ENCODE assay signal across 8 cellular contexts in the genomic region with DNA sequence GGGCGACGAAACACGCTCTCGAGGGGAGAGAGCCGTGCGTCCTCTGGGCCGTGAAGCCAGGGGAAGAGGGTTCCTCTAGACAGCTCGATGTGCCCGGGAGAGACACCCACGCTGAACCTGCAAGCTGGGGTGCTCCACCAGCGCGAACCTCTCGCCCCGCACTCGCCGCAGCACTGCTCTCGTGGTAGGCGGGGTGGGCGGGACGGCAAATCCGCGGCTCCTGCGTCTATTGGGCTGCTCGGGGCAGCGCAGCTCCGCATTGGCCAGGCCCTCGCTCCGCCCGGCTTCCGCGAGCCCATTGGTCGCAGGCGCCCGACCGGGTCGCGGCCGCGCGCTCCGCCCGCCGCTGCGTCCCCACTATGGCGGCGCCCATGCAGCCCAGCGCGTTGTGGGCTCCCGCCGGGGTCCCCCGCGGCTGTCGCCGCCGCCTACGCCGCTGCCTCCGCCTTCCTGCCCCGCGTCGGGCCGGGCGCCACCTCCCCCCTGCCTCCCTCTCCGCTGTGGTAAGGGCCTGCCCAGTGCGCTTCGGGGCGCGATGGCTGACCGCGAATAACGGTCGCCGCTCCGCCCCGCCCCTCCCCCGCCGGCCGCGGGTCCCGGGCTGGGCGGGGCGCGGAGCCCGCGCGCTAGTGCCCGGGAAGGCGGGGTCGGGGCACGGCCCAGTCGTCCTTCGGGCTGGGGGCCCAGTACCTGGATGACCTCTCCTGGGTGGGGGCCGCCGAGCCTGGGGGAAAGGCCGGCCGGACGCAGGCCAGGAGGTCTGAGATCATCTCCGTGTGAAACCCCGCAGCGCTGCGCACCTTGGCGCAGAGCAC. TPM values are rescaled to one million over a fixed set of nuclear protein-coding genes. Genes with fewer than 3 reads are reported as not detected.
DNase-seq lines count a peak whose midpoint lies in the region; ATAC-seq and TF ChIP-seq lines count a peak whose summit lies in the region.

A gene with protein sequence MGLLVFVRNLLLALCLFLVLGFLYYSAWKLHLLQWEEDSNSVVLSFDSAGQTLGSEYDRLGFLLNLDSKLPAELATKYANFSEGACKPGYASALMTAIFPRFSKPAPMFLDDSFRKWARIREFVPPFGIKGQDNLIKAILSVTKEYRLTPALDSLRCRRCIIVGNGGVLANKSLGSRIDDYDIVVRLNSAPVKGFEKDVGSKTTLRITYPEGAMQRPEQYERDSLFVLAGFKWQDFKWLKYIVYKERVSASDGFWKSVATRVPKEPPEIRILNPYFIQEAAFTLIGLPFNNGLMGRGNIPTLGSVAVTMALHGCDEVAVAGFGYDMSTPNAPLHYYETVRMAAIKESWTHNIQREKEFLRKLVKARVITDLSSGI (plus strand): TSS at position 346 of the 815 bp plus-strand sequence. CDS start 28,727 bp downstream, outside the sequence.

- H3K9me3 ChIP-seq in SK-N-SH: no peaks in the 10 kb centered on the region

- ATAC-seq in omental fat pad (ENCODE audit: low FRiP score): peak; percentile 94

- no peaks in the 10 kb centered on the region for H3K9me2 ChIP-seq in SK-N-SH

- DNase-seq in GM06990 (ENCODE audit: extremely low read depth, insufficient read length): peak; percentile 96
- peak; percentile 88 for DNase-seq in HFFc6
- DNase-seq in NB4 (ENCODE audit: low read depth): peak; percentile 95
- DNase-seq in SK-N-SH: peak; percentile 97
- DNase-seq in activated naive CD4-positive, alpha-beta T cell treated with anti-CD3 and anti-CD28 coated beads, Interleukin-2, amount 50 U/mL, for 16 hours: peak; percentile 96
- no peak for DNase-seq in glomerular endothelial cell (ENCODE audit: extremely low read depth, low read depth, low spot score)
- DNase-seq in omental fat pad (ENCODE audit: low spot score): peak; percentile 80

- H3K4me3 ChIP-seq in GM06990 (replicated peaks; ENCODE audit: low read depth, low read length) (peak within 1 kb of the TSS; percentile 89), NB4 (ENCODE audit: low read depth, low read length) (peak within 1 kb of the TSS; percentile 92), SK-N-SH (ENCODE audit: low read depth in 2 of 2, low read length in 1 of 2) (peak within 1 kb of the TSS; percentile 83 to 93)

- H3K9ac ChIP-seq in SK-N-SH: peak within 1 kb of the TSS; percentile 92

- peak within 1 kb of the TSS; percentile 94 for H3K4me2 ChIP-seq in SK-N-SH

- H3K4me1 Mint-ChIP-seq in HFFc6 (ENCODE audit: low read depth): peaks cover 75% of the 10 kb centered on the region

- peaks cover 41% of the 10 kb centered on the region for H3F3A ChIP-seq in SK-N-SH (replicated peaks; ENCODE audit: insufficient read depth)

- H3K36me3 Mint-ChIP-seq in HFFc6 (ENCODE audit: low read depth): peaks cover 42% of the 10 kb centered on the region

- peak within 1 kb of the TSS; percentile 91 for H3K27ac Mint-ChIP-seq in HFFc6

- peaks cover 4% of the 10 kb centered on the region for H3K27me3 Mint-ChIP-seq in HFFc6 (ENCODE audit: insufficient read depth)

- peaks cover 18% of the 10 kb centered on the region for H3K36me3 ChIP-seq in GM06990 (ENCODE audit: control insufficient read depth, insufficient read depth, low read length)
- H3K36me3 ChIP-seq in SK-N-SH (replicated peaks in 1 of 2; ENCODE audit: control insufficient read depth in 1 of 2, insufficient read depth in 2 of 2, low read length in 1 of 2): peaks cover 19 to 27% of the 10 kb centered on the region in 2 experiments

- TF ChIP-seq CTCF in GM06990 (IDR thresholded peaks at IDR 0.05; ENCODE audit: insufficient read depth, low read length, poor library complexity, severe bottlenecking): no peak
- no peak for TF ChIP-seq CTCF in HFFc6 (IDR thresholded peaks at IDR 0.05)
- TF ChIP-seq CTCF in NB4 (IDR thresholded peaks at IDR 0.05; ENCODE audit: low read depth, low read length): no peak
- TF ChIP-seq CTCF in SK-N-SH (IDR thresholded peaks at IDR 0.05): no peak
- TF ChIP-seq CTCF in omental fat pad (IDR thresholded peaks at IDR 0.05): no peak

- peaks cover 13 to 24% of the 10 kb centered on the region in 2 experiments for H3K4me1 ChIP-seq in SK-N-SH (ENCODE audit: control insufficient read depth in 1 of 2, insufficient read depth in 2 of 2, low read depth in 1 of 2, low read length in 1 of 2)

- H3K27me3 ChIP-seq in GM06990 (replicated peaks; ENCODE audit: control insufficient read depth, insufficient read depth, low read length) (no peaks in the 10 kb centered on the region), SK-N-SH (ENCODE audit: insufficient read depth) (no peaks in the 10 kb centered on the region)

- POLR2A ChIA-PET in SK-N-SH (lab: Yijun Ruan, JAX): interaction anchor here (0.7 to 1.8 kb wide), 7 partner anchors 12 to 227 kb away, joined by 3 to 7 read pairs (median 4); a partner anchor contains a TSS

- H2AFZ ChIP-seq in SK-N-SH (ENCODE audit: low read depth): peak within 1 kb of the TSS; percentile 40; the same call in 1 of the 2 replicates

- no peaks in the 10 kb centered on the region for H4K20me1 ChIP-seq in SK-N-SH (ENCODE audit: insufficient read depth)

- H3K9me3 Mint-ChIP-seq in HFFc6: no peaks in the 10 kb centered on the region

- peak; percentile 92 for TF ChIP-seq POLR2A in NB4 (IDR thresholded peaks at IDR 0.05; ENCODE audit: extremely low read depth, insufficient read length)

- peaks cover 42% of the 10 kb centered on the region for H3K79me2 ChIP-seq in SK-N-SH (ENCODE audit: insufficient read depth)

- WGBS in SK-N-SH (ENCODE audit: low lambda C conversion rate): 0% methylated on average over 10 of the region's 102 CpGs

- no peak for TF ChIP-seq EP300 in SK-N-SH (IDR thresholded peaks at IDR 0.05; ENCODE audit: borderline replicate concordance in 1 of 2, low read depth in 1 of 2, low read length in 1 of 2)

- H3K4me3 Mint-ChIP-seq in HFFc6: peak within 1 kb of the TSS; percentile 93

- no peak for TF ChIP-seq RAD21 in SK-N-SH (IDR thresholded peaks at IDR 0.05; ENCODE audit: low read length)

- CTCF ChIA-PET in SK-N-SH (lab: Yijun Ruan, JAX): interaction anchor here (0.8 to 2.1 kb wide), 5 partner anchors 56 to 285 kb away, joined by 3 to 12 read pairs (median 3); a partner anchor contains a TSS

- peak within 1 kb of the TSS; percentile 83 to 89 for H3K27ac ChIP-seq in SK-N-SH (ENCODE audit: low read depth in 2 of 2, low read length in 1 of 2)
- peak within 1 kb of the TSS; percentile 66 for H3K27ac ChIP-seq in temporal lobe (ENCODE audit: low read depth, low read length)

TF ChIP-seq in SK-N-SH, 30 proteins besides CTCF, POLR2A, EP300 and RAD21 (continues in another document):
- TF ChIP-seq, protein P1, sequence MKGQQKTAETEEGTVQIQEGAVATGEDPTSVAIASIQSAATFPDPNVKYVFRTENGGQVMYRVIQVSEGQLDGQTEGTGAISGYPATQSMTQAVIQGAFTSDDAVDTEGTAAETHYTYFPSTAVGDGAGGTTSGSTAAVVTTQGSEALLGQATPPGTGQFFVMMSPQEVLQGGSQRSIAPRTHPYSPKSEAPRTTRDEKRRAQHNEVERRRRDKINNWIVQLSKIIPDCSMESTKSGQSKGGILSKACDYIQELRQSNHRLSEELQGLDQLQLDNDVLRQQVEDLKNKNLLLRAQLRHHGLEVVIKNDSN (IDR thresholded peaks at IDR 0.05; ENCODE audit: borderline replicate concordance, low read depth): no peak
- TF ChIP-seq EZH2phosphoT487 (IDR thresholded peaks at IDR 0.05; ENCODE audit: borderline replicate concordance, low read depth) (no peak), TCF12 (IDR thresholded peaks at IDR 0.05) (no peak), FOXM1 (IDR thresholded peaks at IDR 0.05; ENCODE audit: low read depth) (no peak)
- TF ChIP-seq, protein P2, sequence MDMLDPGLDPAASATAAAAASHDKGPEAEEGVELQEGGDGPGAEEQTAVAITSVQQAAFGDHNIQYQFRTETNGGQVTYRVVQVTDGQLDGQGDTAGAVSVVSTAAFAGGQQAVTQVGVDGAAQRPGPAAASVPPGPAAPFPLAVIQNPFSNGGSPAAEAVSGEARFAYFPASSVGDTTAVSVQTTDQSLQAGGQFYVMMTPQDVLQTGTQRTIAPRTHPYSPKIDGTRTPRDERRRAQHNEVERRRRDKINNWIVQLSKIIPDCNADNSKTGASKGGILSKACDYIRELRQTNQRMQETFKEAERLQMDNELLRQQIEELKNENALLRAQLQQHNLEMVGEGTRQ (IDR thresholded peaks at IDR 0.05; ENCODE audit: borderline replicate concordance, low read depth, low read length): no peak
- TF ChIP-seq, protein P3, sequence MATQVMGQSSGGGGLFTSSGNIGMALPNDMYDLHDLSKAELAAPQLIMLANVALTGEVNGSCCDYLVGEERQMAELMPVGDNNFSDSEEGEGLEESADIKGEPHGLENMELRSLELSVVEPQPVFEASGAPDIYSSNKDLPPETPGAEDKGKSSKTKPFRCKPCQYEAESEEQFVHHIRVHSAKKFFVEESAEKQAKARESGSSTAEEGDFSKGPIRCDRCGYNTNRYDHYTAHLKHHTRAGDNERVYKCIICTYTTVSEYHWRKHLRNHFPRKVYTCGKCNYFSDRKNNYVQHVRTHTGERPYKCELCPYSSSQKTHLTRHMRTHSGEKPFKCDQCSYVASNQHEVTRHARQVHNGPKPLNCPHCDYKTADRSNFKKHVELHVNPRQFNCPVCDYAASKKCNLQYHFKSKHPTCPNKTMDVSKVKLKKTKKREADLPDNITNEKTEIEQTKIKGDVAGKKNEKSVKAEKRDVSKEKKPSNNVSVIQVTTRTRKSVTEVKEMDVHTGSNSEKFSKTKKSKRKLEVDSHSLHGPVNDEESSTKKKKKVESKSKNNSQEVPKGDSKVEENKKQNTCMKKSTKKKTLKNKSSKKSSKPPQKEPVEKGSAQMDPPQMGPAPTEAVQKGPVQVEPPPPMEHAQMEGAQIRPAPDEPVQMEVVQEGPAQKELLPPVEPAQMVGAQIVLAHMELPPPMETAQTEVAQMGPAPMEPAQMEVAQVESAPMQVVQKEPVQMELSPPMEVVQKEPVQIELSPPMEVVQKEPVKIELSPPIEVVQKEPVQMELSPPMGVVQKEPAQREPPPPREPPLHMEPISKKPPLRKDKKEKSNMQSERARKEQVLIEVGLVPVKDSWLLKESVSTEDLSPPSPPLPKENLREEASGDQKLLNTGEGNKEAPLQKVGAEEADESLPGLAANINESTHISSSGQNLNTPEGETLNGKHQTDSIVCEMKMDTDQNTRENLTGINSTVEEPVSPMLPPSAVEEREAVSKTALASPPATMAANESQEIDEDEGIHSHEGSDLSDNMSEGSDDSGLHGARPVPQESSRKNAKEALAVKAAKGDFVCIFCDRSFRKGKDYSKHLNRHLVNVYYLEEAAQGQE (IDR thresholded peaks at IDR 0.05; ENCODE audit: low read depth, low read length): 0 out of 2 replicates have a peak, but pooled peaks have one; percentile 6

RNA-seq across cellular contexts. Expression of the gene that starts here (rescaled TPM):
- 10 to 100 TPM; 15.2 to 22.3 (median 18.0) TPM for total RNA-seq in HFFc6 (2021; fragmentation: NEBNext Ultra II Directional; extraction: Animal tissue kit (Norgen Biotek cat#: 25700))
- polyA plus RNA-seq in SK-N-SH (2012; rRNA removed): 15.3 and 20.6 TPM in 2 replicates
- 12.3 and 17.6 TPM in 2 replicates for polyA plus RNA-seq in SK-N-SH (2012; cell fraction: cytosol; rRNA removed)
- 38.8 and 48.1 TPM in 2 replicates for polyA plus RNA-seq in SK-N-SH (2012; cell fraction: nucleus; rRNA removed)
- total RNA-seq in glomerular endothelial cell: 20.2 and 29.3 TPM in 2 replicates
- total RNA-seq in omental fat pad: 10 to 100 TPM; 13.4 to 23.9 (median 20.1) TPM
- 32.7 TPM for total RNA-seq in temporal lobe
